Comparison of ENCODE assay signal across 16 cellular contexts in the genomic region with DNA sequence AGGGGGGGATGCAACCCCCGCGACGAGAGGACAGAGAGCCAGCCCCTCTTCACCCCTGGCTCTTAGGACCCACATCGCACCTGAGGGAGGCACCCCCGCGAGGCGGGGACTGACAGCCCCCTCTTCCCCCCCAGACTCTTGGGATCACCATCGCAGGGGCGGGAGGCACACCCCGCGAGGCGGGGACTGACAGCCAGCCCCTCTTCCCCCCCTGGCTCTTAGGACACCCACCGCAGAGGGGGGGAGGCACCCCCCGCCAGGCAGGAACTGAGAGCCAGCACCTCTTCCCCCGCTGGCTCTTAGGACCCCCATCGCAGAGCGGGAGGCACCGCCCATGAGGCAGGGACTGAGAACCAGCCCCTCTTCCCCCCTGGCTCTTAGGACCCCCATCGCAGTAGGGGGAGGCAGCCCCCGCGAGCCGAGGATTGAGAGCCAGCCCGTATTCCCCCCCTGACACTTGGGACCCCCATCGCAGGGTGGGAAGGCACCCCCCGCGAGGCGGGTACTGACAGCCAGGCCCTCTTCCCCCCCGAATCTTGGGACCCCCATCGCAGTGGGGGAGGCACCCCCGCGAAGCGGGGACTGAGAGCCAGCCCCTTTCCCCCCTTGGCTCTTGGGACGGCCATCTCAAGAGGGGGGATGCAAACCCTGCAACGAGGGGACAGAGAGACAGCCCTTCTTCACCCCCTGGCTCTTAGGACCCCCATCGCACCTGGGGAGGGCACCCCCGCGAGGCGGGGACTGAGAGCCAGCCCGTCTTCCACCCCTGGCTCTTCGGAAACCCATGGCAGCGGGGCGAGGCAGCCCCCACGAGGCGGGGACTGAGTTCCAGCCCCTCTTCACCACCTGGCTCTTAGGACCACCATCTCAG.
DNase-seq lines count a peak whose midpoint lies in the region; ATAC-seq and TF ChIP-seq lines count a peak whose summit lies in the region.
"Had no signal": no experiment of that assay in that cellular context is flagged by ENCODE, and none has a peak within 500 bp of the region (broad histone marks: within the 10 kb centered on the region; RNA-seq: fewer than 3 reads in every experiment).

No MANE protein-coding gene starts in this region.

- no peak overlapping the region for H3K4me3 Mint-ChIP-seq in stimulated activated naive CD8-positive, alpha-beta T cell treated with anti-CD3 and anti-CD28 coated beads, Interleukin-15, amount 100 ng/mL, for 72 hours
- H3K4me3 Mint-ChIP-seq: CD14-positive monocyte; CD8-positive, alpha-beta T cell; H9 had no signal

- TF ChIP-seq CTCF in upper lobe of left lung (IDR thresholded peaks at IDR 0.05), result no peak

- H3K27me3 Mint-ChIP-seq in stimulated activated naive CD8-positive, alpha-beta T cell treated with anti-CD3 and anti-CD28 coated beads, Interleukin-15, amount 100 ng/mL, for 72 hours, result no peaks in the 10 kb centered on the region

- peaks cover 0 to 49% (median 5%) of the 10 kb centered on the region in 4 donors for H3K9me3 ChIP-seq in upper lobe of left lung
- H3K9me3 ChIP-seq: A549 had no signal

- DNase-seq in stimulated activated naive CD8-positive, alpha-beta T cell treated with anti-CD3 and anti-CD28 coated beads, Interleukin-15, amount 100 ng/mL, for 72 hours, result no peak
- DNase-seq in stimulated activated naive CD8-positive, alpha-beta T cell treated with anti-CD3 and anti-CD28 coated beads, Interleukin-15, Interleukin-2, amounts not matched to agents 100 U/mL and 50 U/mL, for 24 hours, result no peak
- DNase-seq in mesenteric fat pad (ENCODE audit: low spot score), result peak; percentile 85
- DNase-seq in upper lobe of left lung, result peak in 1 of 2 donors; percentile 78
- DNase-seq in 8988T, result no peak
- no peak for DNase-seq in MV-4-11 (lab: John Stamatoyannopoulos, UW)
- DNase-seq: CD8-positive, alpha-beta T cell; COR-L47; DMS153; DMS79 treated with DMSO at 0.1 percent for 48 hours; GDM1; GOT3; H9 had no signal

- H3K4me3 ChIP-seq in upper lobe of left lung, result no peak overlapping the region
- H3K4me3 ChIP-seq: A549 had no signal

- no peak overlapping the region for H3K27ac Mint-ChIP-seq in stimulated activated naive CD8-positive, alpha-beta T cell treated with anti-CD3 and anti-CD28 coated beads, Interleukin-15, amount 100 ng/mL, for 72 hours
- H3K27ac Mint-ChIP-seq: CD14-positive monocyte; CD8-positive, alpha-beta T cell; H9 had no signal

- TF ChIP-seq POLR2A in upper lobe of left lung (IDR thresholded peaks at IDR 0.05), result no peak

- no peaks in the 10 kb centered on the region for H3K4me1 Mint-ChIP-seq in stimulated activated naive CD8-positive, alpha-beta T cell treated with anti-CD3 and anti-CD28 coated beads, Interleukin-15, amount 100 ng/mL, for 72 hours
- H3K4me1 Mint-ChIP-seq: CD14-positive monocyte, H9 had no signal

- H3K36me3 ChIP-seq in upper lobe of left lung, result no peaks in the 10 kb centered on the region

- H3K4me1 ChIP-seq in upper lobe of left lung, result no peaks in the 10 kb centered on the region
- H3K4me1 ChIP-seq: A549 had no signal

- no peaks in the 10 kb centered on the region for H3K9me3 Mint-ChIP-seq in stimulated activated naive CD8-positive, alpha-beta T cell treated with anti-CD3 and anti-CD28 coated beads, Interleukin-15, amount 100 ng/mL, for 72 hours

- no peaks in the 10 kb centered on the region for H3K27me3 ChIP-seq in upper lobe of left lung

- ATAC-seq in stimulated activated naive CD8-positive, alpha-beta T cell treated with anti-CD3 and anti-CD28 coated beads, Interleukin-15, amount 100 ng/mL, for 72 hours, result peak; percentile 58
- no peak for ATAC-seq in stimulated activated naive CD8-positive, alpha-beta T cell treated with anti-CD3 and anti-CD28 coated beads, Interleukin-15, Interleukin-2, amounts not matched to agents 100 U/mL and 50 U/mL, for 24 hours
- peak; percentile 24 to 53 for ATAC-seq in upper lobe of left lung (ENCODE audit: low FRiP score in 2 of 2)
- ATAC-seq in GM18861 (IDR thresholded peaks at IDR 0.05; ENCODE audit: unreplicated experiment), result no peak
- ATAC-seq: A549; CD8-positive, alpha-beta T cell had no signal

- TF ChIP-seq EP300 in upper lobe of left lung (IDR thresholded peaks at IDR 0.05), result no peak

- no peak overlapping the region for H3K27ac ChIP-seq in upper lobe of left lung
- H3K27ac ChIP-seq: A549 had no signal

- WGBS in upper lobe of left lung, 2 donors, result 95 to 97% methylated on average over 5 to 31 of the region's 44 CpGs

Comparison
In these comparisons a context has a peak if more than half of its experiments do, and no peak if none do; other contexts are left out.
1. ATAC-seq: peak in stimulated activated naive CD8-positive, alpha-beta T cell treated with anti-CD3 and anti-CD28 coated beads, Interleukin-15, amount 100 ng/mL, for 72 hours (single experiment) and upper lobe of left lung (2 of 2); none in stimulated activated naive CD8-positive, alpha-beta T cell treated with anti-CD3 and anti-CD28 coated beads, Interleukin-15, Interleukin-2, amounts not matched to agents 100 U/mL and 50 U/mL, for 24 hours (single experiment) and GM18861 (single experiment).